ENCODE assay signal across 8 cellular contexts in the genomic region with DNA sequence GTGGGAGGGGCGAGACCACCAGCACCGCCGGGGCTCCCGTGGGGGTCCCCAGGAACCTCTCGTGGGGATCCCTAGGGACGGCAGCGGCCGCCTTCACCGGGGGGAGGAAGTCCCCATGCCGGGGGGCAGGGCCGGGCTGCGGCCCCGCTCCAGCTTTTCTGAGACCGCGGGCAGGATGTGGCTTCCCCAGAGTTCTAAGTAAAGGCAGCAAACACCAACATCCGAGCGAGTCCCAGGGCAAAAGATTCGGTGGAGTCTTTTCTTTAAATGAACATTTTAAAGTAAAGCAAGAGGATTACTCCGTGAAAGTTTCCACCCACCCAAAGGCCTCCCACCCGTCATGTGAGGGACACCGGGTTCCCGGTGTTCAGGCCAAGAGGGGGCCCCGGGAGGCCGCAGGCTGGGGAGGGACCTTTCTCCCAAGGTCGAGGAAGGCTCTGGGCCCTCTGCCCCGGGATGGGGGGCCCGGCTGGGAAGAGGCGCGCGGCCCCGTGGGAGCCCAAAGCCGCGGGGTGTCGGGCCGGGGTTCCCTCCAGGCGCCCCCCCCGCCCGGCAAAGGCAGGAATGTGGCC. TPM values are rescaled to one million over a fixed set of nuclear protein-coding genes. Genes with fewer than 3 reads are reported as not detected.
DNase-seq lines count a peak whose midpoint lies in the region; ATAC-seq and FAIRE-seq lines count a peak whose summit lies in the region.

No MANE protein-coding gene starts in this region.

- H3K4me1 ChIP-seq in rectal smooth muscle tissue (ENCODE audit: control insufficient read depth, insufficient read depth, low read length) = peaks cover 2% of the 10 kb centered on the region

- no peak overlapping the region for H3K9ac ChIP-seq in rectal smooth muscle tissue (ENCODE audit: low read length)

- peak overlapping the region; percentile 60 for H3K4me3 ChIP-seq in rectal smooth muscle tissue (ENCODE audit: low read length)

- no peaks in the 10 kb centered on the region for H3K36me3 Mint-ChIP-seq in activated T-cell treated with anti-CD3 and anti-CD28 coated beads, Interleukin-2, amount 50 U/mL, for 4 hours (ENCODE audit: insufficient read depth)

- no peaks in the 10 kb centered on the region for H3K9me3 Mint-ChIP-seq in activated T-cell treated with anti-CD3 and anti-CD28 coated beads, Interleukin-2, amount 50 U/mL, for 4 hours

- no peaks in the 10 kb centered on the region for H3K36me3 ChIP-seq in rectal smooth muscle tissue (ENCODE audit: control insufficient read depth, insufficient read depth, low read length)

- ATAC-seq in activated T-cell treated with anti-CD3 and anti-CD28 coated beads, Interleukin-2, amount 50 U/mL, for 4 hours = peak; percentile 70 to 78
- ATAC-seq in HG02973 (IDR thresholded peaks at IDR 0.05; ENCODE audit: unreplicated experiment) = no peak

- H3K27me3 ChIP-seq in rectal smooth muscle tissue (ENCODE audit: control insufficient read depth, insufficient read depth, low read length) = peaks cover 3% of the 10 kb centered on the region

- H3K4me3 Mint-ChIP-seq in activated T-cell treated with anti-CD3 and anti-CD28 coated beads, Interleukin-2, amount 50 U/mL, for 4 hours = peak overlapping the region; percentile 85

- DNase-seq in D341Med (ENCODE audit: low spot score) (peak; percentile 51), HTR-8/SVneo (ENCODE audit: insufficient read length, low spot score) (peak; percentile 63), germinal center (ENCODE audit: low spot score) (peak; percentile 37), pons (ENCODE audit: low spot score) (no peak), epidermal melanocyte (ENCODE audit: insufficient read length, low spot score) (no peak)
- peak; percentile 50 for DNase-seq in activated T-cell treated with anti-CD3 and anti-CD28 coated beads, Interleukin-2, amount 50 U/mL, for 4 hours

- peaks cover 5% of the 10 kb centered on the region for H3K4me1 Mint-ChIP-seq in activated T-cell treated with anti-CD3 and anti-CD28 coated beads, Interleukin-2, amount 50 U/mL, for 4 hours (ENCODE audit: low read depth)

- no peak for FAIRE-seq in HTR-8/SVneo (lab: Jason Lieb, UNC)

- no peaks in the 10 kb centered on the region for H3K27me3 Mint-ChIP-seq in activated T-cell treated with anti-CD3 and anti-CD28 coated beads, Interleukin-2, amount 50 U/mL, for 4 hours (ENCODE audit: low read depth)

- no peak overlapping the region for H3K27ac ChIP-seq in rectal smooth muscle tissue (ENCODE audit: low read depth, low read length)

RNA-seq across cellular contexts. Expression of gene RFLNB, which starts 44.1 kb away (rescaled TPM):
- total RNA-seq in activated T-cell treated with anti-CD3 and anti-CD28 coated beads, Interleukin-2, amount 50 U/mL, for 4 hours = 10 to 100 TPM; 12.4 to 23.1 (median 15.7) TPM

Comparison
In these comparisons a context has a peak if more than half of its experiments do, and no peak if none do; other contexts are left out.
1. DNase-seq: peak in D341Med (single experiment), HTR-8/SVneo (single experiment), activated T-cell treated with anti-CD3 and anti-CD28 coated beads, Interleukin-2, amount 50 U/mL, for 4 hours (single experiment) and germinal center (single experiment); none in pons (single experiment) and epidermal melanocyte (single experiment).